8 cellular contexts compared by ENCODE assay signal in genomic region chr21:42233067-42233981, GRCh38. TPM values are rescaled to one million over a fixed set of nuclear protein-coding genes. Genes with fewer than 3 reads are reported as not detected.
DNase-seq lines count a peak whose midpoint lies in the region; ATAC-seq and TF ChIP-seq lines count a peak whose summit lies in the region.

No MANE protein-coding gene starts in this region.

- ATAC-seq in GM18867 (IDR thresholded peaks at IDR 0.05; ENCODE audit: unreplicated experiment) = peak; percentile 46
- peak; percentile 38 for ATAC-seq in HG02943 (IDR thresholded peaks at IDR 0.05; ENCODE audit: low read depth, unreplicated experiment)
- peak; percentile 10 for ATAC-seq in PC-3
- ATAC-seq in foreskin keratinocyte = no peak

- no peak overlapping the region for H3K23ac ChIP-seq in trophoblast cell (ENCODE audit: low read length)

- H3F3A ChIP-seq in PC-3 (ENCODE audit: low read length, unreplicated experiment) = no peaks in the 10 kb centered on the region

- no peak overlapping the region for H4K8ac ChIP-seq in trophoblast cell (ENCODE audit: low read depth, low read length)

- peaks cover 20% of the 10 kb centered on the region for H3K4me1 ChIP-seq in PC-3 (ENCODE audit: insufficient read depth, low read length)
- H3K4me1 ChIP-seq in foreskin keratinocyte = peaks cover 12% of the 10 kb centered on the region
- H3K4me1 ChIP-seq in trophoblast cell (ENCODE audit: control insufficient read depth in 1 of 2, insufficient read depth in 2 of 2, low read length in 2 of 2) = peaks cover 16 to 17% of the 10 kb centered on the region in 2 experiments
- H3K4me1 ChIP-seq in urinary bladder (ENCODE audit: insufficient read depth) = peaks cover 3% of the 10 kb centered on the region

- no peak overlapping the region for H3K27ac ChIP-seq in PC-3 (ENCODE audit: low read length)
- peak overlapping the region; percentile 39 for H3K27ac ChIP-seq in foreskin keratinocyte
- H3K27ac ChIP-seq in trophoblast cell (ENCODE audit: low read depth, low read length) = no peak overlapping the region
- peak overlapping the region; percentile 23 for H3K27ac ChIP-seq in urinary bladder (ENCODE audit: low read depth)

- H3K27me3 ChIP-seq in PC-3 (ENCODE audit: low read length) = no peaks in the 10 kb centered on the region
- H3K27me3 ChIP-seq in foreskin keratinocyte = peaks cover 32% of the 10 kb centered on the region
- no peaks in the 10 kb centered on the region for H3K27me3 ChIP-seq in trophoblast cell (ENCODE audit: insufficient read depth, low read length)

- no peak overlapping the region for H2AK5ac ChIP-seq in trophoblast cell (ENCODE audit: low read length)

- H3K79me2 ChIP-seq in PC-3 (ENCODE audit: low read length) = no peaks in the 10 kb centered on the region
- H3K79me2 ChIP-seq in trophoblast cell (ENCODE audit: control insufficient read depth, insufficient read depth, low read length, poor library complexity) = no peaks in the 10 kb centered on the region

- H3K36me3 ChIP-seq in PC-3 (ENCODE audit: low read depth, low read length) = no peaks in the 10 kb centered on the region
- H3K36me3 ChIP-seq in trophoblast cell (ENCODE audit: control insufficient read depth in 1 of 2, insufficient read depth in 2 of 2, low read length in 2 of 2) = no peaks in the 10 kb centered on the region
- no peaks in the 10 kb centered on the region for H3K36me3 ChIP-seq in urinary bladder (ENCODE audit: insufficient read depth)

- no peak overlapping the region for H3K4me2 ChIP-seq in PC-3 (ENCODE audit: low read length)
- H3K4me2 ChIP-seq in trophoblast cell (ENCODE audit: low read length) = no peak overlapping the region

- no peak overlapping the region for H2BK5ac ChIP-seq in trophoblast cell (ENCODE audit: low read depth, low read length, poor library complexity)

- no peak overlapping the region for H3K9ac ChIP-seq in PC-3 (ENCODE audit: low read length)
- H3K9ac ChIP-seq in trophoblast cell (ENCODE audit: low read length) = no peak overlapping the region

- no peak overlapping the region for H3K18ac ChIP-seq in trophoblast cell (ENCODE audit: low read length)

- H2BK120ac ChIP-seq in trophoblast cell (ENCODE audit: insufficient read depth, low read length, poor library complexity) = no peak overlapping the region

- H2AFZ ChIP-seq in PC-3 (ENCODE audit: low read length) = no peak overlapping the region
- H2AFZ ChIP-seq in trophoblast cell (ENCODE audit: insufficient read depth, low read length, poor library complexity) = no peak overlapping the region

- WGBS in trophoblast cell (ENCODE audit: extremely low coverage, insufficient coverage, insufficient read length) = no CpG with 5 or more reads among the region's 14 CpGs
- WGBS in urinary bladder = 23% methylated on average over 14 of the region's 14 CpGs

- POLR2A ChIA-PET in PC-3 (lab: Charles Lee; ENCODE audit: unreplicated experiment) = interaction anchor here (0.8 kb wide), 1 partner anchor 13 kb away, joined by 10 read pairs; no protein-coding TSS in a partner anchor

- H3K79me1 ChIP-seq in trophoblast cell (ENCODE audit: low read length) = peaks cover 3% of the 10 kb centered on the region

- no peaks in the 10 kb centered on the region for H4K20me1 ChIP-seq in PC-3 (ENCODE audit: low read length)

- no peak overlapping the region for H3K14ac ChIP-seq in trophoblast cell (ENCODE audit: low read length)

- intact Hi-C loops in PC-3 (cut with micrococcal nuclease) = no loop called here

- TF ChIP-seq CTCF in PC-3 (conservative IDR thresholded peaks at IDR 0.05; ENCODE audit: low read depth, low read length) (0 out of 2 replicates have a peak, but pooled peaks have one; percentile 15), foreskin keratinocyte (conservative IDR thresholded peaks at IDR 0.05) (peak; percentile 36)

- no peak overlapping the region for H2BK12ac ChIP-seq in trophoblast cell (ENCODE audit: low read length)

- no peak overlapping the region for H4K12ac ChIP-seq in trophoblast cell (ENCODE audit: low read depth, low read length)

- H3K9me2 ChIP-seq in PC-3 (replicated peaks; ENCODE audit: low read length) = no peaks in the 10 kb centered on the region

- no peak overlapping the region for H3K4ac ChIP-seq in trophoblast cell (ENCODE audit: low read depth, low read length)

- CTCF ChIA-PET in PC-3 (lab: Charles Lee) = interaction anchor here (0.9 to 1.8 kb wide), 2 partner anchors 13 to 88 kb away, joined by 5 read pairs; no protein-coding TSS in a partner anchor

- DNase-seq in PC-3 = peak; percentile 13
- peak; percentile 61 for DNase-seq in activated T-helper 1 cell treated with Interleukin-2 at 50 U/mL for 16 hours (ENCODE audit: low read depth)
- no peak for DNase-seq in foreskin keratinocyte
- peak; percentile 88 to 90 for DNase-seq in trophoblast cell
- DNase-seq in middle frontal gyrus (ENCODE audit: extremely low spot score, low spot score) = no peak

- H3K4me3 ChIP-seq in PC-3 (ENCODE audit: low read length) (no peak overlapping the region), trophoblast cell (ENCODE audit: low read depth, low read length) (no peak overlapping the region), urinary bladder (ENCODE audit: low read depth, low read length) (no peak overlapping the region)

- no peaks in the 10 kb centered on the region for H3K9me3 ChIP-seq in PC-3 (ENCODE audit: low read length)
- peaks cover 2% of the 10 kb centered on the region for H3K9me3 ChIP-seq in trophoblast cell (ENCODE audit: insufficient read depth, low read depth, low read length)

- no TSS peak for BruUV-seq in PC-3 (replicated peaks; lab: Mats Ljungman, UMichigan)

- H4K91ac ChIP-seq in trophoblast cell (ENCODE audit: low read depth, low read length) = no peak overlapping the region

RNA-seq across cellular contexts. Expression of gene ABCG1, which starts 14.4 kb away (rescaled TPM):
- 0.66 and 2.0 TPM in 2 replicates for total RNA-seq in PC-3 (2014; rRNA removed)
- total RNA-seq in foreskin keratinocyte = 2.3 and 4.4 TPM in 2 replicates
- 1.5 and 2.5 TPM in 2 replicates for polyA plus RNA-seq in foreskin keratinocyte
- 0.70 and 0.99 TPM in 2 replicates for polyA plus RNA-seq in trophoblast cell (2013)
- 12.7 TPM for total RNA-seq in urinary bladder
- polyA plus RNA-seq in urinary bladder = 16.3 TPM

Comparison
In these comparisons a context has a peak if more than half of its experiments do, and no peak if none do; other contexts are left out.
1. DNase-seq: peak in PC-3 (single experiment), activated T-helper 1 cell treated with Interleukin-2 at 50 U/mL for 16 hours (single experiment) and trophoblast cell (2 of 2); none in foreskin keratinocyte (0 of 2) and middle frontal gyrus (single experiment).
2. H3K27ac ChIP-seq: peak in foreskin keratinocyte (single experiment) and urinary bladder (single experiment); none in PC-3 (single experiment) and trophoblast cell (single experiment).